ENCODE assay signal across 1 cellular context in the genomic region with DNA sequence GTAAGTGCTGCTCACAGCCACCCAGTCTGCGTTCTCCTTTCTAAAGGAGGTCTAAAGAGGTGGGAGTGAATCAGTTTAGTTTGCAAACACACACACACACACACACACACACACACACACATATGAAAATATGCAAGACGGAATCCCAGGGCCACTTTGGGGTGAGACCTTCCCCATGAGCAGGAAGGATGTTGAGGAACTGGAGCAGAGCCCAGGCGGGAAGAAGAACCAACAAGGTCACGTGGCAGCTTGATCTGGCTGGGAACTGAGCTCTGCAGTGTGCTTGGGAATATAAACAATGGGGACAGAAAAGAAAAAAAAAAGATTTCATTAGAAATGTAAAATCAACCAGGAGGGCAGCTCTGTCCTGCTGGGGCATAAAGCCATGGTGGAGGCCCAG.
TF ChIP-seq lines count a peak whose summit lies in the region.

No MANE protein-coding gene starts in this region.

TF ChIP-seq in HepG2, 621 proteins besides CTCF, POLR2A, EP300 and RAD21:
- TF ChIP-seq ZNF83 (CRISPR knock-in tag; IDR thresholded peaks at IDR 0.05; ENCODE audit: borderline replicate concordance) (no peak), ZNF354B (CRISPR knock-in tag; IDR thresholded peaks at IDR 0.05) (no peak), ZBTB42 (CRISPR knock-in tag; IDR thresholded peaks at IDR 0.05) (no peak), HNRNPK (IDR thresholded peaks at IDR 0.05; ENCODE audit: low read depth, low read length, poor library complexity, severe bottlenecking) (no peak), ZNF776 (CRISPR knock-in tag; IDR thresholded peaks at IDR 0.05) (no peak), TAF1 (CRISPR knock-in tag; IDR thresholded peaks at IDR 0.05) (no peak), PRMT3 (CRISPR knock-in tag; IDR thresholded peaks at IDR 0.05; ENCODE audit: borderline replicate concordance, low read depth) (no peak), ZNF230 (CRISPR knock-in tag; IDR thresholded peaks at IDR 0.05) (no peak), RAD51 (IDR thresholded peaks at IDR 0.05; ENCODE audit: borderline replicate concordance) (no peak), ZNF138 (CRISPR knock-in tag; IDR thresholded peaks at IDR 0.05; ENCODE audit: low read depth) (no peak), TOE1 (CRISPR knock-in tag; IDR thresholded peaks at IDR 0.05) (no peak)
